Comparison of ENCODE assay signal across 16 cellular contexts in the genomic region with DNA sequence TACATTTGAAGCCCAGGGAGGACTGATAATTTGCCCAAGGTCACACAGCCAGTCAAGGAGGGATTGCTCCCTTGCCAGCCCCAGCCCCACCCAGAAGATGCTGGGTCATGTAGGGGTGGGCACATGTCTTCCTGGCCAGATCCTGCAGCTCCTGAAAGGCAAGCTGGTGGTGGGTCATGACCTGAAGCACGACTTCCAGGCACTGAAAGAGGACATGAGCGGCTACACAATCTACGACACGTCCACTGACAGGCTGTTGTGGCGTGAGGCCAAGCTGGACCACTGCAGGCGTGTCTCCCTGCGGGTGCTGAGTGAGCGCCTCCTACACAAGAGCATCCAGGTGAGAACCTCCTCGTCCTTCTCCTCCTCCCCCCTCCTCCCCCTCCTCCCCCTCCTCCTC. TPM values are rescaled to one million over a fixed set of nuclear protein-coding genes. Genes with fewer than 3 reads are reported as not detected.
DNase-seq lines count a peak whose midpoint lies in the region; ATAC-seq and TF ChIP-seq lines count a peak whose summit lies in the region.
"Had no signal": no experiment of that assay in that cellular context is flagged by ENCODE, and none has a peak within 500 bp of the region (broad histone marks: within the 10 kb centered on the region; RNA-seq: fewer than 3 reads in every experiment).

No MANE protein-coding gene starts in this region.

- no peaks in the 10 kb centered on the region for H3K27me3 ChIP-seq in right cardiac atrium (ENCODE audit: control insufficient read depth, insufficient read depth)
- H3K27me3 ChIP-seq in lung (ENCODE audit: control insufficient read depth, insufficient read depth): no peaks in the 10 kb centered on the region
- H3K27me3 ChIP-seq: SJCRH30 had no signal

- H3K9me3 ChIP-seq in right cardiac atrium (ENCODE audit: control insufficient read depth, low read length) (no peaks in the 10 kb centered on the region), lung (ENCODE audit: control insufficient read depth in 2 of 2, insufficient read depth in 1 of 2, low read length in 1 of 2) (no peaks in the 10 kb centered on the region)
- H3K9me3 ChIP-seq: Caco-2, left ventricle myocardium inferior, prostate gland, SJCRH30 had no signal

- H3K36me3 ChIP-seq in lung (ENCODE audit: control insufficient read depth in 2 of 2, insufficient read depth in 2 of 2, low read length in 2 of 2): peaks cover 0 to 17% of the 10 kb centered on the region in 2 donors
- H3K36me3 ChIP-seq: left ventricle myocardium inferior, prostate gland, SJCRH30 had no signal

- H3K4me1 ChIP-seq in right cardiac atrium (ENCODE audit: control insufficient read depth, insufficient read depth, low read length) (peaks cover 3% of the 10 kb centered on the region), lung (ENCODE audit: control insufficient read depth in 2 of 2, insufficient read depth in 2 of 2, low read length in 2 of 2) (peaks cover 0 to 34% of the 10 kb centered on the region in 2 donors)
- H3K4me1 ChIP-seq: Caco-2, SJCRH30 had no signal

- WGBS in right cardiac atrium: 70% methylated on average over 9 of the region's 9 CpGs
- WGBS in lung, 2 donors: 85 to 87% methylated on average over 9 of the region's 9 CpGs

- no peak for TF ChIP-seq CTCF in lung (IDR thresholded peaks at IDR 0.05; ENCODE audit: control extremely low read depth, extremely low read depth)

- no peak overlapping the region for H3K4me3 ChIP-seq in right cardiac atrium (ENCODE audit: low read length)
- no peak overlapping the region for H3K4me3 ChIP-seq in lung
- H3K4me3 ChIP-seq: left ventricle myocardium inferior, prostate gland, SJCRH30 had no signal

- DNase-seq in left cardiac atrium (peak; percentile 12), right cardiac atrium (no peak), lung (ENCODE audit: low spot score) (peak; percentile 28), cerebellar nuclear complex (lab: John Stamatoyannopoulos, UW) (no peak), NCI-H146 (lab: John Stamatoyannopoulos, UW) (no peak)
- peak; percentile 46 for DNase-seq in activated CD8-positive, alpha-beta memory T cell treated with anti-CD3 and anti-CD28 coated beads, Interleukin-2, amount 50 U/mL, for 48 hours
- DNase-seq: activated CD4-positive, CD25-positive, alpha-beta regulatory T cell treated with anti-CD3 and anti-CD28 coated beads, Interleukin-2, amount 50 U/mL, for 72 hours; Caco-2; GF-D8; left ventricle myocardium inferior; NCI-H1436 treated with DMSO at 0.1 percent for 48 hours; SJCRH30 had no signal

- H3K27ac ChIP-seq in right cardiac atrium (ENCODE audit: low read length) (no peak overlapping the region), lung (ENCODE audit: low read depth in 1 of 2, low read length in 1 of 2) (no peak overlapping the region)
- H3K27ac ChIP-seq: left ventricle myocardium inferior, prostate gland, SJCRH30 had no signal

- intact Hi-C loops in left cardiac atrium (cut with DNase I): loop anchor here in 1 of 2 donors (10.0 kb wide), 1 partner anchor 183 kb away; no protein-coding TSS in a partner anchor
- intact Hi-C loops in right cardiac atrium (cut with DNase I): loop anchor here in 2 of 4 donors (10.0 kb wide), 2 partner anchors 173 to 183 kb away; no protein-coding TSS in a partner anchor

- ATAC-seq in left cardiac atrium: no peak
- ATAC-seq in right cardiac atrium: no peak
- ATAC-seq in lung (ENCODE audit: insufficient read depth, low FRiP score): no peak
- ATAC-seq in HG03439 (IDR thresholded peaks at IDR 0.05; ENCODE audit: unreplicated experiment): no peak
- ATAC-seq in GM18498 (IDR thresholded peaks at IDR 0.05; ENCODE audit: unreplicated experiment): no peak

RNA-seq across cellular contexts. Expression of a gene that starts 13.2 kb away (rescaled TPM):
- total RNA-seq in left cardiac atrium: 10 to 100 TPM in 1 of 2 donors, 1 to 10 TPM in 1; 4.0 to 10.2 TPM
- 1 to 10 TPM; 3.4 to 5.8 (median 4.7) TPM for total RNA-seq in right cardiac atrium
- 5.3 TPM for polyA plus RNA-seq in right cardiac atrium
- 10 to 100 TPM; 18.5 to 35.6 TPM for total RNA-seq in lung
- polyA plus RNA-seq in lung: 10 to 100 TPM; 57.7 to 61.6 TPM
- total RNA-seq: frontal cortex had no signal

RNA-seq across cellular contexts. Expression of a gene that starts 30.8 kb away (rescaled TPM):
- total RNA-seq in left cardiac atrium (10 to 100 TPM in 1 of 2 donors, 1 to 10 TPM in 1; 9.9 to 15.4 TPM), right cardiac atrium (1 to 10 TPM; 4.0 to 9.5 (median 6.9) TPM), lung (10 to 100 TPM in 1 of 2 donors, 1 to 10 TPM in 1; 4.2 to 15.4 TPM)
- polyA plus RNA-seq in right cardiac atrium (4.1 TPM), lung (10 to 100 TPM; 11.4 to 15.4 TPM)

Comparison
In these comparisons a context has a peak if more than half of its experiments do, and no peak if none do; other contexts are left out.
1. DNase-seq: peak in left cardiac atrium (single experiment), activated CD8-positive, alpha-beta memory T cell treated with anti-CD3 and anti-CD28 coated beads, Interleukin-2, amount 50 U/mL, for 48 hours (single experiment) and lung (single experiment); none in right cardiac atrium (0 of 3), cerebellar nuclear complex (0 of 2) and NCI-H146 (single experiment).